In the genomic region with DNA sequence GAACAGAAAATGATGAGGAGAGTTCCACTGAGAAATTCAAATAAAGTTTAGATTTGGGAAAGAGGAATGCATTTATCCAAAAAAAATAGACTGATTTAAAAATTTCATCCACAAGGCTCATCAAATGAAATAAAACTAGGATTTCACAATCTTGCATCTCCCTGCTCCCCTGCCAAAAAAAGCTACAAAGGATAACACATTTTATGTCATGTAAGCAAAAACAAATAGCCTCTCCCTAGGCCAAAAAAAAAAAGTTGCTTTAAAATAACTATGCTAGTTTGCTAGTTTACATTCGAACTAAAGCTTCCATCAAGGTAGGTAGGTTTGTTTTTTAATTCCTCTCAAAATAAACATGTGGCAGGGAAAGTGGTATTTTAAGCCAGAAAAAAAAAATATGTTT, we compare ENCODE assay signal across 18 cellular contexts.
"Had no signal": no experiment of that assay in that cellular context is flagged by ENCODE, and none has a peak within 500 bp of the region (broad histone marks: within the 10 kb centered on the region; RNA-seq: fewer than 3 reads in every experiment).

No MANE protein-coding gene starts in this region.

- H3K4me3 Mint-ChIP-seq: activated CD8-positive, alpha-beta T cell treated with anti-CD3 and anti-CD28 coated beads for 36 hours; naive B cell; stimulated activated naive CD8-positive, alpha-beta T cell treated with anti-CD3 and anti-CD28 coated beads, Interleukin-15, Interleukin-2, amounts not matched to agents 100 ng/mL and 50 ng/mL, for 24 hours; T-helper 17 cell; WTC11 had no signal

- H3K9me3 ChIP-seq: body of pancreas, upper lobe of left lung had no signal

- H3K4me3 ChIP-seq: body of pancreas, coronary artery, upper lobe of left lung had no signal

- DNase-seq: activated CD4-positive, alpha-beta T cell treated with anti-CD3 and anti-CD28 coated beads for 48 hours; activated CD8-positive, alpha-beta memory T cell treated with anti-CD3 and anti-CD28 coated beads, Interleukin-2, amount 50 U/mL, for 4 hours; activated CD8-positive, alpha-beta T cell treated with anti-CD3 and anti-CD28 coated beads for 36 hours; activated effector memory CD4-positive, alpha-beta T cell treated with anti-CD3 and anti-CD28 coated beads, Interleukin-2, amount 50 U/mL, for 16 hours; activated T-cell treated with anti-CD3 and anti-CD28 coated beads, Interleukin-2, amount 50 U/mL, for 48 hours; amygdala; body of pancreas; central memory CD4-positive, alpha-beta T cell; effector CD4-positive, alpha-beta T cell; kidney glomerular epithelial cell; naive B cell; right cardiac atrium; T-helper 17 cell; upper lobe of left lung had no signal

- H3K4me1 ChIP-seq: body of pancreas, upper lobe of left lung had no signal

- H3K27ac Mint-ChIP-seq: activated CD8-positive, alpha-beta T cell treated with anti-CD3 and anti-CD28 coated beads for 36 hours; activated naive CD4-positive, alpha-beta T cell treated with anti-CD3 and anti-CD28 coated beads, Interleukin-2, amount 50 U/mL, for 72 hours; naive B cell; stimulated activated naive CD8-positive, alpha-beta T cell treated with anti-CD3 and anti-CD28 coated beads, Interleukin-15, Interleukin-2, amounts not matched to agents 100 ng/mL and 50 ng/mL, for 24 hours; T-helper 17 cell; WTC11 had no signal

- ATAC-seq: activated CD8-positive, alpha-beta T cell treated with anti-CD3 and anti-CD28 coated beads for 36 hours; activated naive CD4-positive, alpha-beta T cell treated with anti-CD3 and anti-CD28 coated beads, Interleukin-2, amount 50 U/mL, for 72 hours; body of pancreas; right cardiac atrium; T-helper 17 cell; WTC11 had no signal

- H3K27me3 ChIP-seq: body of pancreas, upper lobe of left lung had no signal

- H3K27ac ChIP-seq: body of pancreas, upper lobe of left lung had no signal

- H3K9me3 Mint-ChIP-seq: activated CD8-positive, alpha-beta T cell treated with anti-CD3 and anti-CD28 coated beads for 36 hours; stimulated activated naive CD8-positive, alpha-beta T cell treated with anti-CD3 and anti-CD28 coated beads, Interleukin-15, Interleukin-2, amounts not matched to agents 100 ng/mL and 50 ng/mL, for 24 hours had no signal

- H3K4me1 Mint-ChIP-seq: naive B cell had no signal

- H3K27me3 Mint-ChIP-seq: activated CD8-positive, alpha-beta T cell treated with anti-CD3 and anti-CD28 coated beads for 36 hours; T-helper 17 cell had no signal

- H3K36me3 ChIP-seq: upper lobe of left lung had no signal

- H3K36me3 Mint-ChIP-seq: activated naive CD4-positive, alpha-beta T cell treated with anti-CD3 and anti-CD28 coated beads, Interleukin-2, amount 50 U/mL, for 72 hours; naive B cell; WTC11 had no signal
